18 cellular contexts compared by ENCODE assay signal in the genomic region with DNA sequence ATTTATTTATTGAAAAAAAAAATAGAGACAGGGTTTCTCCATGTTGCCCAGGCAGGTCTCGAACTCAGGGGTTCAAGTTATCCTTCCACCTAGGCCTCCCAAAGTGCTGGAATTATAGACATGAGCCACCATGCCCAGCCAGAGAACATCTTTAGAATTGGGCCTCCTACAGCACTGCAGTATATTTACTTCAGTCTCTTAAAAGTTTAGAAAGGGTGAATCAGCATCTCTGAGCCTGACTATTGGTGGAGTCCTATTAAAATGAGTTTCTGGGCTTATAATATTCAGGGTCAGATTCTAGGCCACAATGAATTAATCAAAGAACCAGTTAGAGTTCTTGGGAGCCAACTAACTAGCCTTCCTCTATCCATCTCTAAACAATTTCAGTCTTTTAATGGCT. TPM values are rescaled to one million over a fixed set of nuclear protein-coding genes. Genes with fewer than 3 reads are reported as not detected.
DNase-seq lines count a peak whose midpoint lies in the region; ATAC-seq and TF ChIP-seq lines count a peak whose summit lies in the region.
"Had no signal": no experiment of that assay in that cellular context is flagged by ENCODE, and none has a peak within 500 bp of the region (broad histone marks: within the 10 kb centered on the region; RNA-seq: fewer than 3 reads in every experiment).

No MANE protein-coding gene starts in this region.

- peaks cover 31% of the 10 kb centered on the region for H3K36me3 Mint-ChIP-seq in activated T-cell treated with anti-CD3 and anti-CD28 coated beads, Interleukin-2, amount 50 U/mL, for 4 hours (ENCODE audit: insufficient read depth)
- peaks cover 41% of the 10 kb centered on the region for H3K36me3 Mint-ChIP-seq in activated T-helper 1 cell treated with anti-CD3 and anti-CD28 coated beads, Interleukin-12 subunit alpha, Interleukin-12 subunit beta, Interleukin-2, Interleukin-4 antibody, amounts not matched to agents 30 ng/mL and 10 ng/mL and 1 ng/mL, durations not matched to agents 14 hours and 24 hours and 36 hours (ENCODE audit: low read depth)

- ATAC-seq in activated T-cell treated with anti-CD3 and anti-CD28 coated beads, Interleukin-2, amount 50 U/mL, for 4 hours: no peak
- peak; percentile 39 for ATAC-seq in esophagus mucosa
- ATAC-seq: lower lobe of right lung; stimulated activated memory B cell treated with anti-CD40 and anti-IgM and Interleukin-4, amounts not matched to agents 10 μg/mL and 1 μg/mL and 100 μg/mL, for 72 hours had no signal

- H3K27me3 Mint-ChIP-seq in activated T-cell treated with anti-CD3 and anti-CD28 coated beads, Interleukin-2, amount 50 U/mL, for 4 hours (ENCODE audit: low read depth): no peaks in the 10 kb centered on the region
- H3K27me3 Mint-ChIP-seq in activated T-helper 1 cell treated with anti-CD3 and anti-CD28 coated beads, Interleukin-12 subunit alpha, Interleukin-12 subunit beta, Interleukin-2, Interleukin-4 antibody, amounts not matched to agents 30 ng/mL and 10 ng/mL and 1 ng/mL, durations not matched to agents 14 hours and 24 hours and 36 hours (ENCODE audit: insufficient read depth): no peaks in the 10 kb centered on the region
- H3K27me3 Mint-ChIP-seq: dendritic cell treated with granulocyte-macrophage colony-stimulating factor and Interleukin-4, amounts not matched to agents 40 ng/mL and 50 ng/mL, for 4 days; stimulated activated memory B cell treated with anti-CD40 and anti-IgM and Interleukin-4, amounts not matched to agents 10 μg/mL and 1 μg/mL and 100 μg/mL, for 72 hours had no signal

- H3K27ac ChIP-seq in suprapubic skin (peak overlapping the region; percentile 64), SJCRH30 (no peak overlapping the region)
- H3K27ac ChIP-seq: lower lobe of right lung, sigmoid colon had no signal

- H3K4me1 ChIP-seq in suprapubic skin (peaks cover 11% of the 10 kb centered on the region), SJCRH30 (no peaks in the 10 kb centered on the region)
- H3K4me1 ChIP-seq: lower lobe of right lung, sigmoid colon had no signal

- no peaks in the 10 kb centered on the region for H3K9me3 Mint-ChIP-seq in activated T-cell treated with anti-CD3 and anti-CD28 coated beads, Interleukin-2, amount 50 U/mL, for 4 hours
- H3K9me3 Mint-ChIP-seq in activated T-helper 1 cell treated with anti-CD3 and anti-CD28 coated beads, Interleukin-12 subunit alpha, Interleukin-12 subunit beta, Interleukin-2, Interleukin-4 antibody, amounts not matched to agents 30 ng/mL and 10 ng/mL and 1 ng/mL, durations not matched to agents 14 hours and 24 hours and 36 hours: no peaks in the 10 kb centered on the region
- H3K9me3 Mint-ChIP-seq: dendritic cell treated with granulocyte-macrophage colony-stimulating factor and Interleukin-4, amounts not matched to agents 40 ng/mL and 50 ng/mL, for 4 days; neural crest cell; stimulated activated memory B cell treated with anti-CD40 and anti-IgM and Interleukin-4, amounts not matched to agents 10 μg/mL and 1 μg/mL and 100 μg/mL, for 72 hours had no signal

- 94% methylated on average over 1 of the region's 1 CpG for WGBS in suprapubic skin

- TF ChIP-seq CTCF in suprapubic skin (IDR thresholded peaks at IDR 0.05): no peak

- H3K27me3 ChIP-seq in suprapubic skin: no peaks in the 10 kb centered on the region
- H3K27me3 ChIP-seq in SJCRH30: no peaks in the 10 kb centered on the region
- H3K27me3 ChIP-seq: sigmoid colon had no signal

- no peak for TF ChIP-seq EP300 in suprapubic skin (IDR thresholded peaks at IDR 0.05)

- intact Hi-C loops in activated T-helper 1 cell treated with anti-CD3 and anti-CD28 coated beads, Interleukin-12 subunit alpha, Interleukin-12 subunit beta, Interleukin-2, Interleukin-4 antibody, amounts not matched to agents 30 ng/mL and 10 ng/mL and 1 ng/mL, durations not matched to agents 14 hours and 24 hours and 36 hours (cut with micrococcal nuclease): no loop called here

- H3K4me3 ChIP-seq in suprapubic skin (no peak overlapping the region), SJCRH30 (no peak overlapping the region)
- H3K4me3 ChIP-seq: lower lobe of right lung, sigmoid colon had no signal

- DNase-seq in activated T-cell treated with anti-CD3 and anti-CD28 coated beads, Interleukin-2, amount 50 U/mL, for 4 hours: no peak
- DNase-seq in activated T-cell treated with anti-CD3 and anti-CD28 coated beads, Interleukin-2, amount 50 U/mL, for 48 hours: no peak
- DNase-seq in activated T-helper 1 cell treated with anti-CD3 and anti-CD28 coated beads, Interleukin-12 subunit alpha, Interleukin-12 subunit beta, Interleukin-2, Interleukin-4 antibody, amounts not matched to agents 30 ng/mL and 10 ng/mL and 1 ng/mL, durations not matched to agents 14 hours and 24 hours and 36 hours (ENCODE audit: low spot score): no peak
- DNase-seq in suprapubic skin (ENCODE audit: low spot score in 2 of 2) (no peak), SJCRH30 (no peak), germinal center (ENCODE audit: low spot score) (no peak), NCI-H1092 (lab: John Stamatoyannopoulos, UW) (no peak)
- DNase-seq: COR-L47, GDM1, lower lobe of right lung, NCI-H2029 treated with DMSO at 0.1 percent for 48 hours, NCI-H526 treated with DMSO at 0.1 percent for 48 hours, sigmoid colon had no signal

- H3K36me3 ChIP-seq in suprapubic skin: peaks cover 39% of the 10 kb centered on the region
- peaks cover 47% of the 10 kb centered on the region for H3K36me3 ChIP-seq in SJCRH30

- H3K9me3 ChIP-seq in suprapubic skin: no peaks in the 10 kb centered on the region
- no peaks in the 10 kb centered on the region for H3K9me3 ChIP-seq in SJCRH30 (replicated peaks)
- H3K9me3 ChIP-seq: lower lobe of right lung, sigmoid colon had no signal

- H3K4me3 Mint-ChIP-seq in activated T-cell treated with anti-CD3 and anti-CD28 coated beads, Interleukin-2, amount 50 U/mL, for 4 hours: peak overlapping the region; percentile 33
- peak overlapping the region; percentile 19 for H3K4me3 Mint-ChIP-seq in activated T-helper 1 cell treated with anti-CD3 and anti-CD28 coated beads, Interleukin-12 subunit alpha, Interleukin-12 subunit beta, Interleukin-2, Interleukin-4 antibody, amounts not matched to agents 30 ng/mL and 10 ng/mL and 1 ng/mL, durations not matched to agents 14 hours and 24 hours and 36 hours
- H3K4me3 Mint-ChIP-seq: dendritic cell treated with granulocyte-macrophage colony-stimulating factor and Interleukin-4, amounts not matched to agents 40 ng/mL and 50 ng/mL, for 4 days; neural crest cell; stimulated activated memory B cell treated with anti-CD40 and anti-IgM and Interleukin-4, amounts not matched to agents 10 μg/mL and 1 μg/mL and 100 μg/mL, for 72 hours had no signal

- H3K27ac Mint-ChIP-seq in activated T-helper 1 cell treated with anti-CD3 and anti-CD28 coated beads, Interleukin-12 subunit alpha, Interleukin-12 subunit beta, Interleukin-2, Interleukin-4 antibody, amounts not matched to agents 30 ng/mL and 10 ng/mL and 1 ng/mL, durations not matched to agents 14 hours and 24 hours and 36 hours: peak overlapping the region; percentile 95
- H3K27ac Mint-ChIP-seq: dendritic cell treated with granulocyte-macrophage colony-stimulating factor and Interleukin-4, amounts not matched to agents 40 ng/mL and 50 ng/mL, for 4 days; stimulated activated memory B cell treated with anti-CD40 and anti-IgM and Interleukin-4, amounts not matched to agents 10 μg/mL and 1 μg/mL and 100 μg/mL, for 72 hours had no signal

- peaks cover 23% of the 10 kb centered on the region for H3K4me1 Mint-ChIP-seq in activated T-cell treated with anti-CD3 and anti-CD28 coated beads, Interleukin-2, amount 50 U/mL, for 4 hours (ENCODE audit: low read depth)
- peaks cover 37% of the 10 kb centered on the region for H3K4me1 Mint-ChIP-seq in activated T-helper 1 cell treated with anti-CD3 and anti-CD28 coated beads, Interleukin-12 subunit alpha, Interleukin-12 subunit beta, Interleukin-2, Interleukin-4 antibody, amounts not matched to agents 30 ng/mL and 10 ng/mL and 1 ng/mL, durations not matched to agents 14 hours and 24 hours and 36 hours (ENCODE audit: low read depth)
- H3K4me1 Mint-ChIP-seq: neural crest cell had no signal

- TF ChIP-seq POLR2A in suprapubic skin (IDR thresholded peaks at IDR 0.05): no peak

RNA-seq across cellular contexts. Expression of a gene that starts 22.8 kb away (rescaled TPM):
- 10 to 100 TPM; 38.8 to 39.6 (median 39.3) TPM for total RNA-seq in activated T-cell treated with anti-CD3 and anti-CD28 coated beads, Interleukin-2, amount 50 U/mL, for 4 hours
- 39.7 and 41.9 TPM in 2 replicates for total RNA-seq in activated T-helper 1 cell treated with anti-CD3 and anti-CD28 coated beads, Interleukin-12 subunit alpha, Interleukin-12 subunit beta, Interleukin-2, Interleukin-4 antibody, amounts not matched to agents 30 ng/mL and 10 ng/mL and 1 ng/mL, durations not matched to agents 14 hours and 24 hours and 36 hours
- total RNA-seq in esophagus mucosa (8.2 TPM), suprapubic skin (10 to 100 TPM; 10.5 to 39.3 (median 16.1) TPM)
- 24.9 and 32.1 TPM in 2 replicates for total RNA-seq in SJCRH30 (2014; rRNA removed; shearing (Covaris generic))

RNA-seq across cellular contexts. Expression of a gene that starts 22.8 kb away (rescaled TPM):
- 10 to 100 TPM; 58.7 to 65.5 (median 61.2) TPM for total RNA-seq in activated T-cell treated with anti-CD3 and anti-CD28 coated beads, Interleukin-2, amount 50 U/mL, for 4 hours
- 110 and 122 TPM in 2 replicates for total RNA-seq in activated T-helper 1 cell treated with anti-CD3 and anti-CD28 coated beads, Interleukin-12 subunit alpha, Interleukin-12 subunit beta, Interleukin-2, Interleukin-4 antibody, amounts not matched to agents 30 ng/mL and 10 ng/mL and 1 ng/mL, durations not matched to agents 14 hours and 24 hours and 36 hours
- total RNA-seq in esophagus mucosa (119 TPM), suprapubic skin (10 to 100 TPM; 47.9 to 56.2 (median 51.4) TPM)
- 73.2 and 74.0 TPM in 2 replicates for total RNA-seq in SJCRH30 (2014; rRNA removed; shearing (Covaris generic))

RNA-seq across cellular contexts. Expression of a gene that starts 53.7 kb away (rescaled TPM):
- total RNA-seq in activated T-cell treated with anti-CD3 and anti-CD28 coated beads, Interleukin-2, amount 50 U/mL, for 4 hours: not detected
- total RNA-seq in activated T-helper 1 cell treated with anti-CD3 and anti-CD28 coated beads, Interleukin-12 subunit alpha, Interleukin-12 subunit beta, Interleukin-2, Interleukin-4 antibody, amounts not matched to agents 30 ng/mL and 10 ng/mL and 1 ng/mL, durations not matched to agents 14 hours and 24 hours and 36 hours: not detected in 2 replicates
- not detected for total RNA-seq in esophagus mucosa
- total RNA-seq in suprapubic skin: not detected
- total RNA-seq in SJCRH30 (2014; rRNA removed; shearing (Covaris generic)): not detected in 2 replicates
- total RNA-seq: lower lobe of right lung; neural crest cell; sigmoid colon; T-helper 2 cell treated with Interferon-gamma antibody and Interleukin-4, amounts not matched to agents 100 ng/mL and 5 ng/mL, for 36 hours had no signal
